Comparison of ENCODE assay signal across 11 cellular contexts in genomic region chr16:29644338-29644857, GRCh38. TPM values are rescaled to one million over a fixed set of nuclear protein-coding genes. Genes with fewer than 3 reads are reported as not detected.
DNase-seq lines count a peak whose midpoint lies in the region; ATAC-seq, FAIRE-seq and TF ChIP-seq lines count a peak whose summit lies in the region.
"Had no signal": no experiment of that assay in that cellular context is flagged by ENCODE, and none has a peak within 500 bp of the region (broad histone marks: within the 10 kb centered on the region; RNA-seq: fewer than 3 reads in every experiment).

No MANE protein-coding gene starts in this region.

- POLR2A ChIA-PET in activated B cell treated with CpG ODN at 0.5 μM for 24 hours (lab: Charles Lee) = interaction anchor here (0.5 to 1.5 kb wide), 13 partner anchors 18 to 172 kb away, joined by 3 to 15 read pairs (median 5); partner anchors contain the start of genes MAZ, PAGR1 and SPN
- POLR2A ChIA-PET in MCF 10A (lab: Yijun Ruan, JAX) = interaction anchor here (0.6 kb wide), 1 partner anchor 299 kb away, joined by 3 read pairs; no protein-coding TSS in a partner anchor

- FAIRE-seq in urothelium cell line (lab: Jason Lieb, UNC) = no peak

- peaks cover 11% of the 10 kb centered on the region for H3K4me1 ChIP-seq in CD4-positive, CD25-positive, alpha-beta regulatory T cell (ENCODE audit: control insufficient read depth, insufficient read depth, low read length, poor library complexity, severe bottlenecking)
- no peaks in the 10 kb centered on the region for H3K4me1 ChIP-seq in foreskin keratinocyte

- H3K27ac ChIP-seq in CD4-positive, CD25-positive, alpha-beta regulatory T cell (ENCODE audit: insufficient read depth, low read length, poor library complexity, severe bottlenecking) = no peak overlapping the region
- H3K27ac ChIP-seq in foreskin keratinocyte = no peak overlapping the region

- no peak overlapping the region for H3K4me3 ChIP-seq in CD4-positive, CD25-positive, alpha-beta regulatory T cell (ENCODE audit: low read depth, low read length)

- CTCF ChIA-PET in activated B cell treated with CpG ODN at 0.5 μM for 24 hours (lab: Charles Lee) = interaction anchor here (1.7 kb wide), 1 partner anchor 57 kb away, joined by 7 read pairs; no protein-coding TSS in a partner anchor
- CTCF ChIA-PET in MCF 10A (lab: Yijun Ruan, JAX) = no interaction called here

- intact Hi-C loops in activated B cell treated with CpG ODN at 0.5 μM for 24 hours (cut with micrococcal nuclease) (loop anchor here (2.0 to 10.0 kb wide), 3 partner anchors 32 to 56 kb away; no protein-coding TSS in a partner anchor), MCF 10A (cut with micrococcal nuclease) (no loop called here)

- no TSS peak for BruUV-seq in MCF 10A (replicated peaks; lab: Mats Ljungman, UMichigan)

- no peaks in the 10 kb centered on the region for H3K27me3 Mint-ChIP-seq in CD4-positive, CD25-positive, alpha-beta regulatory T cell
- no peaks in the 10 kb centered on the region for H3K27me3 Mint-ChIP-seq in activated B cell treated with CpG ODN at 0.5 μM for 24 hours
- no peaks in the 10 kb centered on the region for H3K27me3 Mint-ChIP-seq in MCF 10A (ENCODE audit: insufficient read depth, unreplicated experiment)

- H3K36me3 Mint-ChIP-seq in CD4-positive, CD25-positive, alpha-beta regulatory T cell = no peaks in the 10 kb centered on the region
- H3K36me3 Mint-ChIP-seq in activated B cell treated with CpG ODN at 0.5 μM for 24 hours (ENCODE audit: low read depth) (no peaks in the 10 kb centered on the region), MCF 10A (ENCODE audit: insufficient read depth, unreplicated experiment) (no peaks in the 10 kb centered on the region)

- no peaks in the 10 kb centered on the region for H3K27me3 ChIP-seq in CD4-positive, CD25-positive, alpha-beta regulatory T cell (ENCODE audit: control insufficient read depth, insufficient read depth, low read length)
- no peaks in the 10 kb centered on the region for H3K27me3 ChIP-seq in foreskin keratinocyte

- no peaks in the 10 kb centered on the region for H3K9me3 Mint-ChIP-seq in CD4-positive, CD25-positive, alpha-beta regulatory T cell
- H3K9me3 Mint-ChIP-seq in activated B cell treated with CpG ODN at 0.5 μM for 24 hours (no peaks in the 10 kb centered on the region), MCF 10A (ENCODE audit: unreplicated experiment) (no peaks in the 10 kb centered on the region)
- H3K9me3 Mint-ChIP-seq: activated T-helper 2 cell treated with anti-CD3 and anti-CD28 coated beads, Interferon-gamma antibody, Interleukin-2, Interleukin-4, amounts not matched to agents 10 μg/mL and 5 μg/mL and 100 μg/mL, durations not matched to agents 14 hours and 24 hours and 36 hours had no signal

- no peaks in the 10 kb centered on the region for H3K36me3 ChIP-seq in CD4-positive, CD25-positive, alpha-beta regulatory T cell (ENCODE audit: control insufficient read depth, insufficient read depth, low read length)

- no peak for TF ChIP-seq CTCF in activated B cell treated with CpG ODN at 0.5 μM for 24 hours (IDR thresholded peaks at IDR 0.05)
- no peak for TF ChIP-seq CTCF in MCF 10A (IDR thresholded peaks at IDR 0.05; ENCODE audit: unreplicated experiment)
- no peak for TF ChIP-seq CTCF in foreskin keratinocyte (conservative IDR thresholded peaks at IDR 0.05)

- H3K4me3 Mint-ChIP-seq in CD4-positive, CD25-positive, alpha-beta regulatory T cell = no peak overlapping the region
- peak overlapping the region; percentile 61 for H3K4me3 Mint-ChIP-seq in activated B cell treated with CpG ODN at 0.5 μM for 24 hours
- no peak overlapping the region for H3K4me3 Mint-ChIP-seq in MCF 10A (ENCODE audit: unreplicated experiment)

- no peak for ATAC-seq in CD4-positive, CD25-positive, alpha-beta regulatory T cell (ENCODE audit: low read depth in 2 of 2)
- ATAC-seq in HG02981 (IDR thresholded peaks at IDR 0.05; ENCODE audit: unreplicated experiment) (peak; percentile 50), activated B cell treated with CpG ODN at 0.5 μM for 24 hours (ENCODE audit: low read depth) (peak; percentile 67), foreskin keratinocyte (no peak)

- no peaks in the 10 kb centered on the region for H3K9me3 ChIP-seq in CD4-positive, CD25-positive, alpha-beta regulatory T cell (ENCODE audit: control insufficient read depth in 2 of 2, low read length in 2 of 2)

- H3K27ac Mint-ChIP-seq in CD4-positive, CD25-positive, alpha-beta regulatory T cell = peak overlapping the region in 2 of 3 donors; percentile 51 to 56
- peak overlapping the region; percentile 92 for H3K27ac Mint-ChIP-seq in activated B cell treated with CpG ODN at 0.5 μM for 24 hours
- H3K27ac Mint-ChIP-seq in MCF 10A (ENCODE audit: low read depth, unreplicated experiment) = no peak overlapping the region
- H3K27ac Mint-ChIP-seq: activated T-helper 2 cell treated with anti-CD3 and anti-CD28 coated beads, Interferon-gamma antibody, Interleukin-2, Interleukin-4, amounts not matched to agents 10 μg/mL and 5 μg/mL and 100 μg/mL, durations not matched to agents 14 hours and 24 hours and 36 hours had no signal

- no peak for DNase-seq in CD4-positive, CD25-positive, alpha-beta regulatory T cell
- DNase-seq in GM19238 (ENCODE audit: insufficient read length, low spot score) = peak; percentile 41
- peak; percentile 41 for DNase-seq in activated B cell treated with CpG ODN at 0.5 μM for 24 hours
- no peak for DNase-seq in MCF 10A (ENCODE audit: unreplicated experiment)
- no peak for DNase-seq in foreskin keratinocyte
- no peak for DNase-seq in urothelium cell line (ENCODE audit: low spot score)
- no peak for DNase-seq in T-helper 2 cell
- DNase-seq: glutamatergic neuron, NCI-H510A had no signal

- H3K4me1 Mint-ChIP-seq in CD4-positive, CD25-positive, alpha-beta regulatory T cell = peaks cover 10 to 33% (median 20%) of the 10 kb centered on the region in 4 donors
- H3K4me1 Mint-ChIP-seq in activated B cell treated with CpG ODN at 0.5 μM for 24 hours (peaks cover 41% of the 10 kb centered on the region), MCF 10A (ENCODE audit: insufficient read depth, unreplicated experiment) (no peaks in the 10 kb centered on the region)

RNA-seq across cellular contexts. Expression of gene SPN, which starts 18.6 kb away (rescaled TPM):
- 149 TPM for total RNA-seq in CD4-positive, CD25-positive, alpha-beta regulatory T cell
- 100 to 1,000 TPM; 103 to 135 (median 126) TPM for polyA plus RNA-seq in CD4-positive, CD25-positive, alpha-beta regulatory T cell
- 2.4 and 2.7 TPM in 2 replicates for total RNA-seq in activated B cell treated with CpG ODN at 0.5 μM for 24 hours
- total RNA-seq in MCF 10A (2022) = not detected in 2 replicates
- total RNA-seq in foreskin keratinocyte = not detected in 2 replicates
- not detected in 2 replicates for polyA plus RNA-seq in foreskin keratinocyte

RNA-seq across cellular contexts. Expression of gene QPRT, which starts 34.6 kb away (rescaled TPM):
- total RNA-seq in CD4-positive, CD25-positive, alpha-beta regulatory T cell = 2.4 TPM
- polyA plus RNA-seq in CD4-positive, CD25-positive, alpha-beta regulatory T cell = 1 to 10 TPM in 1 of 4 donors, under 1 TPM in 3; 0.53 to 2.1 (median 0.69) TPM
- total RNA-seq in activated B cell treated with CpG ODN at 0.5 μM for 24 hours (0.64 and 0.84 TPM in 2 replicates), MCF 10A (2022) (not detected in 2 replicates), foreskin keratinocyte (80.5 and 91.7 TPM in 2 replicates)
- polyA plus RNA-seq in foreskin keratinocyte = 111 and 129 TPM in 2 replicates

Comparison
In these comparisons a context has a peak if more than half of its experiments do, and no peak if none do; other contexts are left out.
1. ATAC-seq: peak in HG02981 (single experiment) and activated B cell treated with CpG ODN at 0.5 μM for 24 hours (single experiment); none in CD4-positive, CD25-positive, alpha-beta regulatory T cell (0 of 2) and foreskin keratinocyte (single experiment).
2. DNase-seq: peak in GM19238 (single experiment) and activated B cell treated with CpG ODN at 0.5 μM for 24 hours (single experiment); none in CD4-positive, CD25-positive, alpha-beta regulatory T cell (0 of 3), MCF 10A (single experiment), foreskin keratinocyte (0 of 2), urothelium cell line (single experiment) and T-helper 2 cell (0 of 5).
3. RNA of gene SPN, which starts 18.6 kb away (total RNA-seq): 149 TPM in CD4-positive, CD25-positive, alpha-beta regulatory T cell (single experiment); 2.4 to 2.7 TPM in activated B cell treated with CpG ODN at 0.5 μM for 24 hours, not detected in MCF 10A and not detected in foreskin keratinocyte; every median in the first group is over 10 times any median in the second.
4. RNA of gene QPRT, which starts 34.6 kb away (total RNA-seq): 80.5 to 91.7 TPM in foreskin keratinocyte; 2.4 TPM in CD4-positive, CD25-positive, alpha-beta regulatory T cell (single experiment), 0.64 to 0.84 TPM in activated B cell treated with CpG ODN at 0.5 μM for 24 hours and not detected in MCF 10A; every median in the first group is over 10 times any median in the second.